In the genomic region with DNA sequence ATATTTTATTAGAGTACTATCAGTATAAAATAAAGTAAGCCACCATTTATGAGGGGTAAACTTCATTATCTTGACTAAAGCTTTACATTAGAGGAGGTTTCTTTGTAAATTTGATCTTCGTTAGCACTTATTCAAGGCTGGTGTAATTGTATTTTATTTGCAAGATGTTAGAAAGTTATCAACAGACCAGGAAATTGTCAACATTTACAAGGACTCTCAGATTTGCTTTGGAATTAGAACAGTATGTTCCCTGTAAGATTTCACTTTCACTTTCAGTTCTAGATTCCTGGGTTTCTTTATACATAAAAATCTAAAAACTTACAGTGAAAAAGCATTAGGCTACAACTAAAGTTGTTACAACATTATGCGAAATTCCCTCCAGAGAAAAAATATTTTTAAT, we compare ENCODE assay signal across 1 cellular context.
TF ChIP-seq lines count a peak whose summit lies in the region.

No MANE protein-coding gene starts in this region.

TF ChIP-seq in GM23338, 12 proteins besides CTCF, POLR2A, EP300 and RAD21 (continued from another document):
- no peak for TF ChIP-seq ZNF462 (CRISPR knock-in tag; IDR thresholded peaks at IDR 0.05)
- no peak for TF ChIP-seq ZNF331 (CRISPR knock-in tag; IDR thresholded peaks at IDR 0.05; ENCODE audit: low read depth)
- no peak for TF ChIP-seq EZH2 (IDR thresholded peaks at IDR 0.05; ENCODE audit: low read depth, unreplicated experiment)
- TF ChIP-seq POLR2AphosphoS5 (IDR thresholded peaks at IDR 0.05; ENCODE audit: low read depth), result no peak
- TF ChIP-seq STAT1 (IDR thresholded peaks at IDR 0.05; ENCODE audit: unreplicated experiment), result no peak
